7 cellular contexts compared by ENCODE assay signal in the genomic region with DNA sequence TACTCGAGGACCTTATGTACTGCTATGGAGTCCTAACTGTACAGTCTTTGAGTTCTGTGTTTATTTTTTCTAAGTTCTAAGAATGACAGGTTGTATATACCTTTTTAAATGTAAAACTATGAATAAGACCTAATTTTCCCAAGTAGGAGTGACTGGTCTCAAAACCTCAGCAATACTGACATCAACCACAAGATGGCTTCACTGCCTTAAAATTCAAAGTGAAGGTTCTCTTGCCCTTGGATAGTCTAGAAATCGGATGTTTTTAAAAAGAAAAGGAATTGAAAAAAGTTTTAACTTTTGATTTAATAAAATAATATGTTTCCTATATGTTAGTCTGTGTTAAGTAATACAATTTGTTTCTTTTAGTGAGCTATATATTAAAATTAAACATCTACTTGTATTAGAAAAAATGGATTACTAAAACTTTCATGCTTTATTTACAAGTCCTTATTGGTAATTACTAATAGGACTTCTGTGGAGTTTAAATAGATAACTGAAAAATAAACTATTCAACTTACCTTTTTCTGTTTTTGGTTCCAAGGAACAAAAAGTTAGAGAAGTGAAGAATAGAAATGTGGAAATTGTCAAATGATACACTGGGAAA. TPM values are rescaled to one million over a fixed set of nuclear protein-coding genes. Genes with fewer than 3 reads are reported as not detected.
DNase-seq lines count a peak whose midpoint lies in the region; ATAC-seq, FAIRE-seq and TF ChIP-seq lines count a peak whose summit lies in the region.

No MANE protein-coding gene starts in this region.

- H3K27ac ChIP-seq in ovary: no peak overlapping the region

- no peak for FAIRE-seq in HTR-8/SVneo (lab: Jason Lieb, UNC)

- peak; percentile 73 for ATAC-seq in GM21381 (IDR thresholded peaks at IDR 0.05; ENCODE audit: unreplicated experiment)

- no peaks in the 10 kb centered on the region for H3K4me1 ChIP-seq in ovary (ENCODE audit: insufficient read depth)

- no peaks in the 10 kb centered on the region for H3K9me3 ChIP-seq in ovary

- no peaks in the 10 kb centered on the region for H3K36me3 ChIP-seq in ovary

- no peak for TF ChIP-seq POLR2A in ovary (IDR thresholded peaks at IDR 0.05)

- TF ChIP-seq EP300 in ovary (IDR thresholded peaks at IDR 0.05): no peak

- DNase-seq in GF-D8 (lab: John Stamatoyannopoulos, UW) (peak; percentile 5), HTR-8/SVneo (ENCODE audit: insufficient read length, low spot score) (peak; percentile 13), SK-MEL-5 (ENCODE audit: low read depth, low spot score) (peak; percentile 69), fibroblast of gingiva (ENCODE audit: low read depth) (peak; percentile 50), ovary (no peak)
- no peak for DNase-seq in stimulated activated naive CD4-positive, alpha-beta T cell treated with Interleukin-2 at 50 U/mL for 16 hours (lab: John Stamatoyannopoulos, UW)

- in situ Hi-C loops in SK-MEL-5 (cut with HindIII; ENCODE audit: low pct_unique_long_range_greater_than_20kb, low sequenced_read_pairs): no loop called here

- no peak overlapping the region for H3K4me3 ChIP-seq in ovary

- H3K27me3 ChIP-seq in ovary: no peaks in the 10 kb centered on the region

- intact Hi-C loops in ovary (cut with DNase I): no loop called here

- WGBS in ovary, 3 donors: 16 to 21% (median 19%) methylated on average over 2 of the region's 2 CpGs

- TF ChIP-seq CTCF in ovary (IDR thresholded peaks at IDR 0.05): peak in 2 of 3 donors; percentile 35

RNA-seq across cellular contexts. Expression of a gene that starts 52.0 kb away (rescaled TPM):
- 74.1 and 85.7 TPM in 2 replicates for total RNA-seq in SK-MEL-5 (2014; rRNA removed; shearing (Covaris generic))
- polyA plus RNA-seq in SK-MEL-5 (2015; cell fraction: cytosol; rRNA removed): 36.9 and 52.0 TPM in 2 replicates
- polyA plus RNA-seq in SK-MEL-5 (2015; cell fraction: nucleus; rRNA removed): 41.5 and 54.6 TPM in 2 replicates
- 10 to 100 TPM; 29.3 to 63.0 (median 43.3) TPM for total RNA-seq in ovary
- 10 to 100 TPM; 15.8 to 22.0 TPM for polyA plus RNA-seq in ovary

Comparison
In these comparisons a context has a peak if more than half of its experiments do, and no peak if none do; other contexts are left out.
1. DNase-seq: peak in GF-D8 (single experiment), HTR-8/SVneo (single experiment), SK-MEL-5 (single experiment) and fibroblast of gingiva (single experiment); none in ovary (0 of 5) and stimulated activated naive CD4-positive, alpha-beta T cell treated with Interleukin-2 at 50 U/mL for 16 hours (single experiment).